In the genomic region with DNA sequence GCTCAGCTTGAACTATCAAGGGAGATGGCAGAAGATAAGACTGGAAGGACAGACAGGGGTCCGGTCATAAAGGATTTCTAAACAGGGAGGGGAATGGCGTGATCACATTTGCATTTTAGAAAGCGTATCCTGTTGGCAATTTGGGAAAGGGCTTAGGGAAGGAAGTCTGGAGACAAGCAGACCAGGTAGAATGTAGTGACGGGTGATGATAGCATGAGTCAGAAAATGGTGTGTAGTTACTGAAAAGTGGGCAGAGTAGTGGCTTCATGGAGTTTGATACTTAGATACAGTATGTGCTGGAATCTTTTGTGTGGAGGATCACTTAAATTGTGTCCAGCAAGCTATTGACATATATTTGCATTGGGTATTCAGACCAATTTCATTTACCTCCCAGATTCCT, we compare ENCODE assay signal across 13 cellular contexts.
DNase-seq lines count a peak whose midpoint lies in the region; ATAC-seq and TF ChIP-seq lines count a peak whose summit lies in the region.
"Had no signal": no experiment of that assay in that cellular context is flagged by ENCODE, and none has a peak within 500 bp of the region (broad histone marks: within the 10 kb centered on the region; RNA-seq: fewer than 3 reads in every experiment).

No MANE protein-coding gene starts in this region.

- H2BK5ac ChIP-seq in IMR-90 (ENCODE audit: low read depth, low read length, poor library complexity, severe bottlenecking) (no peak overlapping the region), trophoblast cell (ENCODE audit: low read depth, low read length, poor library complexity) (no peak overlapping the region)

- H4K12ac ChIP-seq in trophoblast cell (ENCODE audit: low read depth, low read length) = no peak overlapping the region

- H3K27ac ChIP-seq in IMR-90 (ENCODE audit: insufficient read depth, low read length) (no peak overlapping the region), RWPE2 (ENCODE audit: poor library complexity, severe bottlenecking) (no peak overlapping the region), trophoblast cell (ENCODE audit: low read depth, low read length) (no peak overlapping the region)
- H3K27ac ChIP-seq: GM23248 had no signal

- no peak overlapping the region for H3K23ac ChIP-seq in IMR-90 (ENCODE audit: low read depth, low read length)
- H3K23ac ChIP-seq in trophoblast cell (ENCODE audit: low read length) = peak overlapping the region; percentile 17

- H3K79me2 ChIP-seq in trophoblast cell (ENCODE audit: control insufficient read depth, insufficient read depth, low read length, poor library complexity) = no peaks in the 10 kb centered on the region

- no peaks in the 10 kb centered on the region for H3K36me3 ChIP-seq in IMR-90 (ENCODE audit: control insufficient read depth, insufficient read depth, low read length)
- H3K36me3 ChIP-seq in RWPE2 (ENCODE audit: low read depth) = no peaks in the 10 kb centered on the region
- H3K36me3 ChIP-seq in trophoblast cell (ENCODE audit: control insufficient read depth in 1 of 2, insufficient read depth in 2 of 2, low read length in 2 of 2) = peaks cover 0 to 1% of the 10 kb centered on the region in 2 experiments

- H3K4me3 ChIP-seq in IMR-90 (ENCODE audit: insufficient read depth, low read depth, low read length) = no peak overlapping the region
- H3K4me3 ChIP-seq in RWPE2 (ENCODE audit: severe bottlenecking) = no peak overlapping the region
- H3K4me3 ChIP-seq in epithelial cell of esophagus (ENCODE audit: low read length) = no peak overlapping the region
- H3K4me3 ChIP-seq in trophoblast cell (ENCODE audit: low read depth, low read length) = no peak overlapping the region
- H3K4me3 ChIP-seq: GM23248 had no signal

- no peak overlapping the region for H3K9ac ChIP-seq in IMR-90 (ENCODE audit: low read depth, low read length)
- no peak overlapping the region for H3K9ac ChIP-seq in trophoblast cell (ENCODE audit: low read length)
- H3K9ac ChIP-seq: GM23248 had no signal

- in situ Hi-C loops in IMR-90 (cut with MboI; ENCODE audit: low sequenced_read_pairs) = no loop called here

- H2AK9ac ChIP-seq in IMR-90 (replicated peaks; ENCODE audit: low read depth, low read length, poor library complexity) = no peak overlapping the region

- H2BK120ac ChIP-seq in IMR-90 (ENCODE audit: low read depth, low read length) (peak overlapping the region; percentile 43; the same call in 1 of the 2 replicates), trophoblast cell (ENCODE audit: insufficient read depth, low read length, poor library complexity) (no peak overlapping the region)

- H3K4ac ChIP-seq in IMR-90 (ENCODE audit: low read depth, low read length) (peak overlapping the region; percentile 13; the same call in 1 of the 2 replicates), trophoblast cell (ENCODE audit: low read depth, low read length) (no peak overlapping the region)

- no peak overlapping the region for H2AFZ ChIP-seq in IMR-90 (replicated peaks; ENCODE audit: low read length, poor library complexity)
- no peak overlapping the region for H2AFZ ChIP-seq in trophoblast cell (ENCODE audit: insufficient read depth, low read length, poor library complexity)
- H2AFZ ChIP-seq: GM23248 had no signal

- DNase-seq in IMR-90 (no peak), RWPE2 (ENCODE audit: low spot score) (no peak), epithelial cell of esophagus (ENCODE audit: low read depth) (peak; percentile 68), trophoblast cell (no peak), NCI-H82 treated with DMSO at 0.1 percent for 48 hours (lab: John Stamatoyannopoulos, UW; ENCODE audit: unreplicated experiment) (no peak), NK-92 (lab: John Stamatoyannopoulos, UW; ENCODE audit: unreplicated experiment) (no peak)
- DNase-seq: Caco-2; CD8-positive, alpha-beta memory T cell; DND-41; GDM1; GM23248; H9 had no signal

- CTCF ChIA-PET in IMR-90 (lab: Yijun Ruan, JAX) = interaction anchor here (1.3 kb wide), 1 partner anchor 11 kb away, joined by 3 read pairs; no protein-coding TSS in a partner anchor

- no peak overlapping the region; the same call in 1 of the 2 replicates for H2BK20ac ChIP-seq in IMR-90 (ENCODE audit: low read depth, low read length)

- no peak overlapping the region for H3K56ac ChIP-seq in IMR-90 (ENCODE audit: extremely low read depth, insufficient read depth, low read length)

- H4K5ac ChIP-seq in IMR-90 (ENCODE audit: low read depth, low read length) = no peak overlapping the region

- no peaks in the 10 kb centered on the region for H4K20me1 ChIP-seq in IMR-90 (ENCODE audit: insufficient read depth, low read length)

- POLR2A ChIA-PET in IMR-90 (lab: Charles Lee; ENCODE audit: unreplicated experiment) = no interaction called here

- 0 out of 3 replicates have a peak overlapping the region, but pooled peaks have one; percentile 15 for H2BK15ac ChIP-seq in IMR-90 (ENCODE audit: low read depth, low read length)

- no peak overlapping the region for H3K18ac ChIP-seq in IMR-90 (ENCODE audit: low read depth, low read length)
- H3K18ac ChIP-seq in trophoblast cell (ENCODE audit: low read length) = no peak overlapping the region

- peaks cover 2% of the 10 kb centered on the region; the same call in 1 of the 2 replicates for H3K4me1 ChIP-seq in IMR-90 (ENCODE audit: control insufficient read depth, insufficient read depth, low read length)
- peaks cover 8% of the 10 kb centered on the region for H3K4me1 ChIP-seq in RWPE2 (ENCODE audit: insufficient read depth, poor library complexity, severe bottlenecking)
- H3K4me1 ChIP-seq in trophoblast cell (ENCODE audit: control insufficient read depth in 1 of 2, insufficient read depth in 2 of 2, low read length in 2 of 2) = no peaks in the 10 kb centered on the region
- H3K4me1 ChIP-seq: Caco-2 had no signal

- H4K8ac ChIP-seq in IMR-90 (ENCODE audit: low read depth in 2 of 2, low read length in 2 of 2) (peak overlapping the region in 1 of 2 experiments; percentile 14; a peak in 1 of 4 replicates), trophoblast cell (ENCODE audit: low read depth, low read length) (no peak overlapping the region)

- TF ChIP-seq CTCF in IMR-90 (conservative IDR thresholded peaks at IDR 0.05; ENCODE audit: low read depth, low read length) (no peak), RWPE2 (IDR thresholded peaks at IDR 0.05; ENCODE audit: poor library complexity, severe bottlenecking) (no peak), epithelial cell of esophagus (IDR thresholded peaks at IDR 0.05; ENCODE audit: insufficient read depth, low read depth, low read length, missing control alignments) (no peak)

- H3K9me3 ChIP-seq in IMR-90 (ENCODE audit: control insufficient read depth, insufficient read depth, low read length) (no peaks in the 10 kb centered on the region), RWPE2 (ENCODE audit: severe bottlenecking) (no peaks in the 10 kb centered on the region), trophoblast cell (ENCODE audit: insufficient read depth, low read depth, low read length) (no peaks in the 10 kb centered on the region)
- H3K9me3 ChIP-seq: Caco-2 had no signal

- 0 out of 2 replicates have a peak, but pooled peaks cover 6% of the 10 kb centered on the region for H3K9me1 ChIP-seq in IMR-90 (ENCODE audit: insufficient read depth, low read length)

- no TSS peak for BruUV-seq in IMR-90 (replicated peaks; lab: Mats Ljungman, UMichigan)

- no peak for TF ChIP-seq POLR2A in IMR-90 (IDR thresholded peaks at IDR 0.05; ENCODE audit: low read depth, low read length)

- H3K79me1 ChIP-seq in IMR-90 (ENCODE audit: low read depth in 1 of 2, low read length in 2 of 2) = no peaks in the 10 kb centered on the region
- no peaks in the 10 kb centered on the region for H3K79me1 ChIP-seq in trophoblast cell (ENCODE audit: low read length)

- H4K91ac ChIP-seq in IMR-90 (ENCODE audit: insufficient read depth, low read depth, low read length) = no peak overlapping the region
- no peak overlapping the region for H4K91ac ChIP-seq in trophoblast cell (ENCODE audit: low read depth, low read length)

- WGBS in IMR-90 (ENCODE audit: extremely low coverage in 2 of 2, insufficient read length in 1 of 2), 2 experiments = 81% methylated on average over 2 of the region's 4 CpGs; no CpG with 5 or more reads in 1 of the 2 experiments
- no CpG with 5 or more reads among the region's 4 CpGs for WGBS in trophoblast cell (ENCODE audit: extremely low coverage, insufficient coverage, insufficient read length)

- H2AK5ac ChIP-seq in IMR-90 (ENCODE audit: low read depth, low read length) = peak overlapping the region; percentile 28; the same call in 1 of the 2 replicates
- H2AK5ac ChIP-seq in trophoblast cell (ENCODE audit: low read length) = no peak overlapping the region

- intact Hi-C loops in IMR-90 (cut with micrococcal nuclease) = no loop called here

- H3K14ac ChIP-seq in IMR-90 (replicated peaks; ENCODE audit: low read depth, low read length) (peak overlapping the region; percentile 35; the same call in 1 of the 2 replicates), trophoblast cell (ENCODE audit: low read length) (no peak overlapping the region)

- ATAC-seq in IMR-90 (ENCODE audit: low read depth) = no peak
- peak; percentile 63; the same call in 2 of the 3 replicates for ATAC-seq in RWPE2 (ENCODE audit: low read depth)
- no peak for ATAC-seq in GM18511 (IDR thresholded peaks at IDR 0.05; ENCODE audit: unreplicated experiment)

- H3K27me3 ChIP-seq in IMR-90 (ENCODE audit: control insufficient read depth, insufficient read depth, low read length) (no peaks in the 10 kb centered on the region), RWPE2 (ENCODE audit: insufficient read depth, poor library complexity, severe bottlenecking) (no peaks in the 10 kb centered on the region), trophoblast cell (ENCODE audit: insufficient read depth, low read length) (no peaks in the 10 kb centered on the region)

- H3K4me2 ChIP-seq in IMR-90 (ENCODE audit: low read depth, low read length) = no peak overlapping the region
- H3K4me2 ChIP-seq in trophoblast cell (ENCODE audit: low read length) = no peak overlapping the region

- no peak overlapping the region for H2BK12ac ChIP-seq in trophoblast cell (ENCODE audit: low read length)

- dilution Hi-C loops in IMR-90 (cut with HindIII; ENCODE audit: low sequenced_read_pairs, unreplicated experiment) = no loop called here

- TF ChIP-seq RAD21 in IMR-90 (IDR thresholded peaks at IDR 0.05; ENCODE audit: low read length) = no peak

TF ChIP-seq in IMR-90, 13 proteins besides CTCF, POLR2A, EP300 and RAD21 (continues in another document):
- TF ChIP-seq RFX5 (IDR thresholded peaks at IDR 0.05; ENCODE audit: low read depth, low read length) (no peak), MAFK (IDR thresholded peaks at IDR 0.05; ENCODE audit: low read depth, low read length) (no peak), MXI1 (IDR thresholded peaks at IDR 0.05; ENCODE audit: borderline replicate concordance, low read depth, low read length) (no peak), CHD1 (IDR thresholded peaks at IDR 0.05; ENCODE audit: low read depth, low read length) (no peak), CEBPB (IDR thresholded peaks at IDR 0.05; ENCODE audit: low read depth, low read length) (no peak)
